2 cellular contexts compared by ENCODE assay signal in genomic region chr22:29907753-29908515, GRCh38.
TF ChIP-seq lines count a peak whose summit lies in the region.

No MANE protein-coding gene starts in this region.

TF ChIP-seq in A549, 52 proteins besides CTCF, POLR2A, EP300 and RAD21:
- TF ChIP-seq ZNF302 (CRISPR knock-in tag; IDR thresholded peaks at IDR 0.05) (no peak), HDAC2 (IDR thresholded peaks at IDR 0.05) (no peak), ZSCAN20 (CRISPR knock-in tag; IDR thresholded peaks at IDR 0.05) (no peak), GATA3 (IDR thresholded peaks at IDR 0.05; ENCODE audit: borderline replicate concordance) (peak; percentile 45; the same call in 1 of the 2 replicates), HOXB5 (CRISPR knock-in tag; IDR thresholded peaks at IDR 0.05) (no peak), HMGXB4 (CRISPR knock-in tag; IDR thresholded peaks at IDR 0.05; ENCODE audit: borderline replicate concordance) (no peak), RCOR1 (IDR thresholded peaks at IDR 0.05; ENCODE audit: low read depth, low read length) (no peak), TP53 (CRISPR knock-in tag; IDR thresholded peaks at IDR 0.05) (no peak), KDM1A (IDR thresholded peaks at IDR 0.05; ENCODE audit: low read depth) (no peak), E2F6 (IDR thresholded peaks at IDR 0.05; ENCODE audit: borderline replicate concordance, low read depth) (no peak), MAZ (IDR thresholded peaks at IDR 0.05; ENCODE audit: borderline replicate concordance, low read depth, low read length) (no peak), EHMT2 (IDR thresholded peaks at IDR 0.05; ENCODE audit: low read depth) (no peak), CBX8 (IDR thresholded peaks at IDR 0.05) (no peak), PBX3 (IDR thresholded peaks at IDR 0.05) (no peak), BCL3 (IDR thresholded peaks at IDR 0.05) (no peak), JUNB (IDR thresholded peaks at IDR 0.05) (peak; percentile 59), HOXA7 (CRISPR knock-in tag; IDR thresholded peaks at IDR 0.05) (no peak), MAX (IDR thresholded peaks at IDR 0.05) (peak; percentile 23; the same call in 1 of the 2 replicates), ESRRA (IDR thresholded peaks at IDR 0.05; ENCODE audit: borderline replicate concordance, low read length) (no peak), HOXB13 (CRISPR knock-in tag; IDR thresholded peaks at IDR 0.05; ENCODE audit: low read depth) (no peak), FOSL2 (IDR thresholded peaks at IDR 0.05) (peak; percentile 26; the same call in 1 of the 2 replicates), FOSL2 (CRISPR knock-in tag; IDR thresholded peaks at IDR 0.05) (peak; percentile 80)

TF ChIP-seq in K562, 482 proteins besides CTCF, POLR2A, EP300 and RAD21 (continues in another document):
- peak; percentile 28 for TF ChIP-seq CCNT2 (IDR thresholded peaks at IDR 0.05; ENCODE audit: borderline replicate concordance, extremely low read depth, insufficient read length, low read depth, low read length)
- no peak for TF ChIP-seq CGGBP1 (CRISPR knock-in tag; IDR thresholded peaks at IDR 0.05)
- TF ChIP-seq PBX2 (CRISPR knock-in tag; IDR thresholded peaks at IDR 0.05; ENCODE audit: low read depth) = no peak
- TF ChIP-seq PBX2 (tag; conservative IDR thresholded peaks at IDR 0.05; ENCODE audit: low read depth) = peak; percentile 89
- TF ChIP-seq SMARCE1 (IDR thresholded peaks at IDR 0.05) = peak; percentile 75; the same call in 1 of the 2 replicates
- no peak for TF ChIP-seq SETDB1 (IDR thresholded peaks at IDR 0.05; ENCODE audit: low read length)
- peak; percentile 75 for TF ChIP-seq JUN (IDR thresholded peaks at IDR 0.05; ENCODE audit: borderline replicate concordance, low read depth, low read length)
- TF ChIP-seq JUN (CRISPR knock-in tag; IDR thresholded peaks at IDR 0.05; ENCODE audit: borderline replicate concordance) = no peak
- no peak for TF ChIP-seq GABPA (tag; conservative IDR thresholded peaks at IDR 0.05; ENCODE audit: low read depth)
- no peak for TF ChIP-seq SP1 (CRISPR knock-in tag; IDR thresholded peaks at IDR 0.05)
- TF ChIP-seq ZFP36 (IDR thresholded peaks at IDR 0.05; ENCODE audit: low read depth, low read length, partially characterized antibody) = no peak
- TF ChIP-seq C11orf30 (IDR thresholded peaks at IDR 0.05; ENCODE audit: low read depth) = peak; percentile 48; the same call in 1 of the 2 replicates
- TF ChIP-seq SPI1 (IDR thresholded peaks at IDR 0.05; ENCODE audit: borderline replicate concordance, low read depth, low read length) = no peak
- TF ChIP-seq MLX (CRISPR knock-in tag; conservative IDR thresholded peaks at IDR 0.05) = no peak
- 0 out of 2 replicates have a peak, but pooled peaks have one; percentile 45 for TF ChIP-seq AFF4 (CRISPR knock-in tag; IDR thresholded peaks at IDR 0.05)
- TF ChIP-seq MYBL2 (IDR thresholded peaks at IDR 0.05; ENCODE audit: low read depth) = 0 out of 2 replicates have a peak, but pooled peaks have one; percentile 13
- no peak for TF ChIP-seq MYBL2 (CRISPR knock-in tag; IDR thresholded peaks at IDR 0.05; ENCODE audit: borderline replicate concordance)
- TF ChIP-seq PYGO2 (tag; IDR thresholded peaks at IDR 0.05) = no peak
- no peak for TF ChIP-seq ZNF717 (CRISPR knock-in tag; IDR thresholded peaks at IDR 0.05)
- TF ChIP-seq FOSL1 (tag; conservative IDR thresholded peaks at IDR 0.05) = peak; percentile 94
- TF ChIP-seq HMGN3 (IDR thresholded peaks at IDR 0.05; ENCODE audit: borderline replicate concordance, extremely low read depth, insufficient read length, low read depth, low read length) = no peak
- peak; percentile 19; the same call in 1 of the 2 replicates for TF ChIP-seq L3MBTL2 (IDR thresholded peaks at IDR 0.05)
- no peak for TF ChIP-seq TEAD2 (tag; IDR thresholded peaks at IDR 0.05)
- no peak for TF ChIP-seq SAFB2 (IDR thresholded peaks at IDR 0.05; ENCODE audit: borderline replicate concordance, low read depth, low read length, severe bottlenecking)
- no peak for TF ChIP-seq CHCHD3 (CRISPR knock-in tag; IDR thresholded peaks at IDR 0.05)
- no peak for TF ChIP-seq VEZF1 (CRISPR knock-in tag; IDR thresholded peaks at IDR 0.05)
- peak; percentile 56 for TF ChIP-seq CBFA2T3 (IDR thresholded peaks at IDR 0.05)
- peak; percentile 81 for TF ChIP-seq ARID1B (IDR thresholded peaks at IDR 0.05)
- TF ChIP-seq STAT6 (CRISPR knock-in tag; IDR thresholded peaks at IDR 0.05) = no peak
- TF ChIP-seq KLF1 (tag; IDR thresholded peaks at IDR 0.05) = no peak
- TF ChIP-seq YY1 (IDR thresholded peaks at IDR 0.05; ENCODE audit: borderline replicate concordance in 1 of 3, control insufficient read depth in 1 of 3, extremely low read depth in 1 of 3, insufficient read depth in 3 of 3, insufficient read length in 1 of 3, insufficient replicate concordance in 2 of 3, low read depth in 1 of 3, low read length in 2 of 3) = peak in 1 of 3 experiments; percentile 59
- TF ChIP-seq ZNF12 (CRISPR knock-in tag; IDR thresholded peaks at IDR 0.05) = no peak
- TF ChIP-seq CC2D1A (IDR thresholded peaks at IDR 0.05) = peak; percentile 97
- TF ChIP-seq EHMT2 (IDR thresholded peaks at IDR 0.05) = peak; percentile 78
- TF ChIP-seq GATA2 (CRISPR knock-in tag; IDR thresholded peaks at IDR 0.05) = no peak
- no peak for TF ChIP-seq ETV6 (IDR thresholded peaks at IDR 0.05; ENCODE audit: borderline replicate concordance in 1 of 2, low read depth in 2 of 2, low read length in 1 of 2)
- TF ChIP-seq ETV6 (CRISPR knock-in tag; IDR thresholded peaks at IDR 0.05; ENCODE audit: borderline replicate concordance) = no peak
- no peak for TF ChIP-seq KDM4B (IDR thresholded peaks at IDR 0.05; ENCODE audit: borderline replicate concordance in 2 of 2, low read depth in 1 of 2)
- peak; percentile 84 for TF ChIP-seq SMARCA4 (IDR thresholded peaks at IDR 0.05)
- TF ChIP-seq ATF4 (CRISPR knock-in tag; IDR thresholded peaks at IDR 0.05) = no peak
- TF ChIP-seq GATAD2B (IDR thresholded peaks at IDR 0.05; ENCODE audit: borderline replicate concordance) = no peak
- TF ChIP-seq SMAD3 (CRISPR knock-in tag; conservative IDR thresholded peaks at IDR 0.05) = no peak
- TF ChIP-seq KDM1A (IDR thresholded peaks at IDR 0.05) = peak; percentile 22 to 39; a peak in 2 of 4 replicates
- 0 out of 2 replicates have a peak, but pooled peaks have one; percentile 20 for TF ChIP-seq CREB1 (IDR thresholded peaks at IDR 0.05)
- TF ChIP-seq CREB1 (CRISPR knock-in tag; IDR thresholded peaks at IDR 0.05) = no peak
- no peak for TF ChIP-seq ZBED1 (IDR thresholded peaks at IDR 0.05)
- no peak for TF ChIP-seq POLR2H (tag; IDR thresholded peaks at IDR 0.05; ENCODE audit: low read depth)
- no peak for TF ChIP-seq CBX2 (IDR thresholded peaks at IDR 0.05; ENCODE audit: insufficient read depth, low read length, poor library complexity, severe bottlenecking)
- peak; percentile 51; the same call in 1 of the 2 replicates for TF ChIP-seq TCF7 (IDR thresholded peaks at IDR 0.05; ENCODE audit: borderline replicate concordance)
- TF ChIP-seq SMARCC2 (IDR thresholded peaks at IDR 0.05; ENCODE audit: low read depth) = peak; percentile 48; the same call in 1 of the 2 replicates
- TF ChIP-seq ZNF707 (CRISPR knock-in tag; conservative IDR thresholded peaks at IDR 0.05) = no peak
